ENCODE assay signal across 8 cellular contexts in genomic region chr2:9555338-9556120, GRCh38. TPM values are rescaled to one million over a fixed set of nuclear protein-coding genes. Genes with fewer than 3 reads are reported as not detected.
DNase-seq lines count a peak whose midpoint lies in the region; ATAC-seq, FAIRE-seq and TF ChIP-seq lines count a peak whose summit lies in the region.

TSS of gene ADAM17 (minus strand) at chr2:9555830. CDS start at chr2:9555605, 225 bp downstream.

- no peak for FAIRE-seq in D721Med (lab: Jason Lieb, UNC)
- peak; percentile 88 for FAIRE-seq in endothelial cell of umbilical vein (lab: Jason Lieb, UNC)

- TF ChIP-seq CTCF in D721Med (IDR thresholded peaks at IDR 0.05; ENCODE audit: insufficient read depth, missing control alignments) (peak; percentile 41), OCI-LY1 (IDR thresholded peaks at IDR 0.05; ENCODE audit: low read length) (peak; percentile 41; the same call in 1 of the 2 replicates), endothelial cell of umbilical vein (IDR thresholded peaks at IDR 0.05; ENCODE audit: extremely low read depth in 1 of 2, insufficient read depth in 1 of 2, low read depth in 1 of 2, low read length in 2 of 2) (peak; percentile 39)

- CTCF ChIA-PET in endothelial cell of umbilical vein (lab: Charles Lee): interaction anchor here (0.8 to 2.7 kb wide), 13 partner anchors 9 to 429 kb away, joined by 3 to 21 read pairs (median 4); partner anchors contain the start of gene YWHAQ

- dilution Hi-C loops in endothelial cell of umbilical vein (cut with MboI; ENCODE audit: extremely low pct_ligation_motif_present, low sequenced_read_pairs): no loop called here

- H3K27me3 ChIP-seq in HUES6 (ENCODE audit: control insufficient read depth, insufficient read depth, low read length): no peaks in the 10 kb centered on the region
- no peaks in the 10 kb centered on the region for H3K27me3 ChIP-seq in OCI-LY1 (ENCODE audit: insufficient read depth, low read length)
- H3K27me3 ChIP-seq in endothelial cell of umbilical vein (ENCODE audit: control insufficient read depth in 2 of 2, insufficient read depth in 2 of 2, low read length in 2 of 2): no peaks in the 10 kb centered on the region
- H3K27me3 ChIP-seq in mononuclear cell (ENCODE audit: insufficient read depth, low read length): no peaks in the 10 kb centered on the region

- POLR2A ChIA-PET in endothelial cell of umbilical vein (lab: Charles Lee): interaction anchor here (1.2 to 2.1 kb wide), 3 partner anchors 9 to 75 kb away, joined by 7 to 11 read pairs (median 8); partner anchors contain the start of gene YWHAQ

- peak within 1 kb of the TSS; percentile 93 for H3K27ac ChIP-seq in HUES6 (ENCODE audit: low read depth, low read length)
- H3K27ac ChIP-seq in OCI-LY1 (ENCODE audit: low read depth, low read length, poor library complexity, severe bottlenecking): peak within 1 kb of the TSS; percentile 97
- H3K27ac ChIP-seq in endothelial cell of umbilical vein (ENCODE audit: insufficient read depth, low read depth, low read length): peak within 1 kb of the TSS; percentile 84

- H3K79me2 ChIP-seq in OCI-LY1 (ENCODE audit: insufficient read depth, low read length) (peaks cover 54% of the 10 kb centered on the region), endothelial cell of umbilical vein (ENCODE audit: control insufficient read depth, insufficient read depth, low read length) (peaks cover 49% of the 10 kb centered on the region)

- no peaks in the 10 kb centered on the region for H3K9me2 ChIP-seq in OCI-LY1 (ENCODE audit: low read depth, low read length)

- H3K9me3 ChIP-seq in HUES6 (ENCODE audit: control insufficient read depth, insufficient read depth, low read depth, low read length): no peaks in the 10 kb centered on the region
- H3K9me3 ChIP-seq in OCI-LY1 (ENCODE audit: low read length): no peaks in the 10 kb centered on the region
- no peaks in the 10 kb centered on the region for H3K9me3 ChIP-seq in endothelial cell of umbilical vein (replicated peaks; ENCODE audit: control insufficient read depth, insufficient read depth, low read length)
- H3K9me3 ChIP-seq in mononuclear cell (ENCODE audit: low read depth, low read length): no peaks in the 10 kb centered on the region

- ATAC-seq in GM21423 (IDR thresholded peaks at IDR 0.05; ENCODE audit: unreplicated experiment): peak; percentile 91

- H3K4me3 ChIP-seq in HUES6 (ENCODE audit: low read depth, low read length): peak within 1 kb of the TSS; percentile 87
- H3K4me3 ChIP-seq in OCI-LY1 (ENCODE audit: low read depth, low read length, poor library complexity, severe bottlenecking): peak within 1 kb of the TSS; percentile 92
- peak within 1 kb of the TSS; percentile 43 to 89 (median 81) for H3K4me3 ChIP-seq in endothelial cell of umbilical vein (replicated peaks in 1 of 3; ENCODE audit: insufficient read depth in 1 of 3, low read depth in 1 of 3, low read length in 3 of 3)
- H3K4me3 ChIP-seq in mononuclear cell (ENCODE audit: low read length): peak within 1 kb of the TSS; percentile 98

- H3K4me2 ChIP-seq in OCI-LY1 (ENCODE audit: low read length): peak within 1 kb of the TSS; percentile 100
- H3K4me2 ChIP-seq in endothelial cell of umbilical vein (ENCODE audit: insufficient read depth, low read length): peak within 1 kb of the TSS; percentile 94

- H3K4me1 ChIP-seq in HUES6 (ENCODE audit: control insufficient read depth, insufficient read depth, low read length): peaks cover 15% of the 10 kb centered on the region
- H3K4me1 ChIP-seq in OCI-LY1 (ENCODE audit: insufficient read depth, low read length, severe bottlenecking): peaks cover 51% of the 10 kb centered on the region
- H3K4me1 ChIP-seq in endothelial cell of umbilical vein (ENCODE audit: control insufficient read depth, extremely low read depth, insufficient read depth, low read length): peaks cover 28% of the 10 kb centered on the region
- peaks cover 44% of the 10 kb centered on the region for H3K4me1 ChIP-seq in mononuclear cell (ENCODE audit: insufficient read depth, low read length)

- peaks cover 11% of the 10 kb centered on the region; the same call in 1 of the 2 replicates for H3F3A ChIP-seq in OCI-LY1 (ENCODE audit: insufficient read depth, low read length)

- H4K20me1 ChIP-seq in OCI-LY1 (ENCODE audit: insufficient read depth, low read length) (no peaks in the 10 kb centered on the region), endothelial cell of umbilical vein (replicated peaks; ENCODE audit: control insufficient read depth, extremely low read depth, insufficient read depth, low read length) (no peaks in the 10 kb centered on the region)

- H3K36me3 ChIP-seq in HUES6 (ENCODE audit: control insufficient read depth, insufficient read depth, low read length): no peaks in the 10 kb centered on the region
- H3K36me3 ChIP-seq in OCI-LY1 (ENCODE audit: insufficient read depth, low read length): no peaks in the 10 kb centered on the region
- no peaks in the 10 kb centered on the region for H3K36me3 ChIP-seq in endothelial cell of umbilical vein (ENCODE audit: control insufficient read depth in 2 of 2, extremely low read depth in 1 of 2, insufficient read depth in 2 of 2, low read length in 2 of 2)

- TF ChIP-seq POLR2A in endothelial cell of umbilical vein (IDR thresholded peaks at IDR 0.05; ENCODE audit: low read depth, low read length): peak; percentile 89

- no peaks in the 10 kb centered on the region for H3K9me1 ChIP-seq in endothelial cell of umbilical vein (replicated peaks; ENCODE audit: control insufficient read depth, extremely low read depth, insufficient read depth, low read length)

- no TSS peak for BruUV-seq in endothelial cell of umbilical vein (replicated peaks; lab: Mats Ljungman, UMichigan)

- intact Hi-C loops in endothelial cell of umbilical vein (cut with micrococcal nuclease): loop anchor here (1.0 to 2.0 kb wide), 4 partner anchors 10 to 81 kb away; partner anchors contain the start of gene IAH1

- peak within 1 kb of the TSS; percentile 96 for H3K9ac ChIP-seq in HUES6 (ENCODE audit: low read length)
- H3K9ac ChIP-seq in OCI-LY1 (ENCODE audit: low read length): peak within 1 kb of the TSS; percentile 83
- peak within 1 kb of the TSS; percentile 91 for H3K9ac ChIP-seq in endothelial cell of umbilical vein (replicated peaks; ENCODE audit: extremely low read depth, insufficient read depth, low read length)

- peak; percentile 41 for DNase-seq in D721Med (ENCODE audit: insufficient read length, low spot score)
- DNase-seq in activated CD8-positive, alpha-beta memory T cell treated with anti-CD3 and anti-CD28 coated beads, Interleukin-2, amount 50 U/mL, for 48 hours: peak; percentile 93
- peak; percentile 97 for DNase-seq in endothelial cell of umbilical vein (ENCODE audit: low read depth, low spot score)
- peak; percentile 66 to 68 for DNase-seq in stimulated activated CD8-positive, alpha-beta memory T cell treated with anti-CD3 and anti-CD28 coated beads, Interleukin-4, amount 100 ng/mL, for 1 hour (ENCODE audit: low read depth in 2 of 2, low spot score in 1 of 2)

- H2AFZ ChIP-seq in OCI-LY1 (ENCODE audit: low read length) (peak within 1 kb of the TSS; percentile 23; the same call in 1 of the 2 replicates), endothelial cell of umbilical vein (ENCODE audit: low read depth, low read length) (peak within 1 kb of the TSS; percentile 41)

TF ChIP-seq in endothelial cell of umbilical vein, 7 proteins besides CTCF, POLR2A, EP300 and RAD21:
- TF ChIP-seq, protein P1, sequence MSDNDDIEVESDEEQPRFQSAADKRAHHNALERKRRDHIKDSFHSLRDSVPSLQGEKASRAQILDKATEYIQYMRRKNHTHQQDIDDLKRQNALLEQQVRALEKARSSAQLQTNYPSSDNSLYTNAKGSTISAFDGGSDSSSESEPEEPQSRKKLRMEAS (IDR thresholded peaks at IDR 0.05; ENCODE audit: insufficient read depth, insufficient read length): peak; percentile 5
- peak; percentile 95 for TF ChIP-seq POLR2AphosphoS5 (IDR thresholded peaks at IDR 0.05; ENCODE audit: insufficient read depth, low read depth, low read length)
- no peak for TF ChIP-seq MYC (IDR thresholded peaks at IDR 0.05; ENCODE audit: low read depth, low read length)

RNA-seq across cellular contexts. Expression of gene ADAM17, which starts in this region (rescaled TPM):
- total RNA-seq in endothelial cell of umbilical vein (52.9 and 57.1 TPM in 2 replicates), mononuclear cell (47.2 TPM)
- polyA plus RNA-seq in endothelial cell of umbilical vein: 9.3 and 10.6 TPM in 2 replicates
- 10.6 and 11.4 TPM in 2 replicates for polyA plus RNA-seq in endothelial cell of umbilical vein (2011; cell fraction: cytosol; rRNA removed)
- 20.4 and 22.4 TPM in 2 replicates for polyA plus RNA-seq in endothelial cell of umbilical vein (2011; cell fraction: nucleus; rRNA removed)
- 41.9 and 43.2 TPM in 2 replicates for polyA plus RNA-seq in endothelial cell of umbilical vein (2012)
- polyA minus RNA-seq in endothelial cell of umbilical vein: 43.8 and 50.3 TPM in 2 replicates
- 5.8 TPM for polyA minus RNA-seq in endothelial cell of umbilical vein (2011; cell fraction: cytosol; rRNA and poly(A)+ RNA removed)
- polyA minus RNA-seq in endothelial cell of umbilical vein (2011; cell fraction: nucleus; rRNA and poly(A)+ RNA removed): 30.7 and 41.5 TPM in 2 replicates

Comparison
In these comparisons a context has a peak if more than half of its experiments do, and no peak if none do; other contexts are left out.
1. Peak in every context shown above with its lines: DNase-seq, ATAC-seq, H3K4me3 ChIP-seq and H3K27ac ChIP-seq.
2. DNase-seq: peak in every context shown above with its lines; median percentile 97 in endothelial cell of umbilical vein; 93 in activated CD8-positive, alpha-beta memory T cell treated with anti-CD3 and anti-CD28 coated beads, Interleukin-2, amount 50 U/mL, for 48 hours; 67 in stimulated activated CD8-positive, alpha-beta memory T cell treated with anti-CD3 and anti-CD28 coated beads, Interleukin-4, amount 100 ng/mL, for 1 hour; 41 in D721Med.